ENCODE assay signal across 7 cellular contexts in the genomic region with DNA sequence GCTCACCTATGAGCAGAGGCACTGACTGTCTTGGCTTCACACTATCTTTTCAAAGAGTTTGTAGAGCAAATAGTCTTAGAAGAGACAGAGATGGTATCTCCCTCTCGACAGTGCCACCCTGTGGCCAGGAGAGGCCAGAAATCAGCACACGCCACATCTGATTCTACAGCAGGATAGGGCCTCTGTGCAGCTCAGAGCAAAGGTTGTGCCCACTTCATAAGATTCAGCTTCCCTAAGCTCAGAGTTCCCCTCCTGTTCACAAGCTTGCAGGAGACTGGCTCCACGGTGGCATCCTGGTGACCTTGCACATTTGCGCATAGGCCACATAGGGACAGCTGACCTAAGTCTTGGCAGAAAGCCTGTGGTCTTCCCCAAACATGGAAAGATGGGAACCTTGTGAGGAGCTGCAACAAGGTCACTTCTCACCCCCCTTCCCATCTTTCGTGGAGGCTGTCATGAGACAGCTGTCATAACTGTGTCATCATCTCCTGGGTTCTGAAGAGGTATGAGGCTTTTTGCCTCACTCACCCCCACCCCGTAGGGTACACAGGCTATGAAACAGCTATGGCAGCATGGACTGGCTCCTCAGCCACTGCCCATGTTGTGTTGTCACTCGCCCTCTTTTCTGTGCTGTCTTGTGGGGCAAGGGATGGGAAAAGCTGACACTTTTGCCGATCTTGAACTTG. TPM values are rescaled to one million over a fixed set of nuclear protein-coding genes. Genes with fewer than 3 reads are reported as not detected.
DNase-seq lines count a peak whose midpoint lies in the region; ATAC-seq and TF ChIP-seq lines count a peak whose summit lies in the region.

No MANE protein-coding gene starts in this region.

- H3K4me1 Mint-ChIP-seq in T-helper 17 cell: peaks cover 9% of the 10 kb centered on the region

- no peaks in the 10 kb centered on the region for H3K27me3 Mint-ChIP-seq in T-helper 17 cell

- H3K9me3 ChIP-seq in T-helper 17 cell (ENCODE audit: control insufficient read depth, low read length, poor library complexity, severe bottlenecking): no peaks in the 10 kb centered on the region

- H3K4me3 Mint-ChIP-seq in T-helper 17 cell: no peak overlapping the region

- no peak overlapping the region for H3K4me3 ChIP-seq in Jurkat, Clone E6-1 (ENCODE audit: low read length)

- no peak overlapping the region for H3K27ac Mint-ChIP-seq in T-helper 17 cell

- ATAC-seq in T-helper 17 cell (peak; percentile 94), HG03378 (IDR thresholded peaks at IDR 0.05; ENCODE audit: unreplicated experiment) (no peak)

- TF ChIP-seq CTCF in GM12872 (IDR thresholded peaks at IDR 0.05; ENCODE audit: insufficient read depth, low read depth, low read length): peak; percentile 94

- DNase-seq in Jurkat, Clone E6-1 (ENCODE audit: low read depth, low spot score): peak; percentile 67
- DNase-seq in T-helper 17 cell (peak; percentile 29 to 61 (median 39)), amniotic stem cell (lab: John Stamatoyannopoulos, UW) (peak; percentile 2), hepatic stellate cell (ENCODE audit: low spot score) (peak; percentile 43), smooth muscle cell of the brain vasculature (ENCODE audit: low read depth, low spot score) (peak; percentile 3)

- H3K36me3 Mint-ChIP-seq in T-helper 17 cell (ENCODE audit: low read depth): no peaks in the 10 kb centered on the region

RNA-seq across cellular contexts. Expression of a gene that starts 3.0 kb away (rescaled TPM):
- polyA plus RNA-seq in Jurkat, Clone E6-1 (2012; ENCODE audit: insufficient read depth, insufficient read length): not detected
- not detected for total RNA-seq in T-helper 17 cell

Comparison
In these comparisons a context has a peak if more than half of its experiments do, and no peak if none do; other contexts are left out.
1. DNase-seq: peak in every context shown above with its lines; median percentile 67 in Jurkat, Clone E6-1; 43 in hepatic stellate cell; 39 in T-helper 17 cell; 3 in smooth muscle cell of the brain vasculature; 2 in amniotic stem cell.